Comparison of ENCODE assay signal across 20 cellular contexts in genomic region chr19:35098413-35099049, GRCh38. TPM values are rescaled to one million over a fixed set of nuclear protein-coding genes. Genes with fewer than 3 reads are reported as not detected.
A peak's percentile ranks its signal among the peaks of the same experiment; 100 is the strongest.
DNase-seq lines count a peak whose midpoint lies in the region; ATAC-seq, FAIRE-seq and TF ChIP-seq lines count a peak whose summit lies in the region.
"Had no signal": no experiment of that assay in that cellular context is flagged by ENCODE, and none has a peak within 500 bp of the region (broad histone marks: within the 10 kb centered on the region; RNA-seq: fewer than 3 reads in every experiment).

No MANE protein-coding gene starts in this region.

- 38 to 39% methylated on average over 24 to 29 of the region's 29 CpGs for WGBS in pancreas, 2 donors

- no peak for FAIRE-seq in pancreas (lab: Jason Lieb, UNC)
- FAIRE-seq: endothelial cell of umbilical vein had no signal

- H3K27me3 ChIP-seq in BE2C (no peaks in the 10 kb centered on the region), pancreas (no peaks in the 10 kb centered on the region)
- H3K27me3 ChIP-seq: colonic mucosa, vagina had no signal

- H3K36me3 ChIP-seq in BE2C = no peaks in the 10 kb centered on the region
- H3K36me3 ChIP-seq in pancreas = no peaks in the 10 kb centered on the region
- H3K36me3 ChIP-seq: colonic mucosa, vagina had no signal

- TF ChIP-seq CTCF in BE2C (IDR thresholded peaks at IDR 0.05; ENCODE audit: low read depth, low read length) = no peak
- no peak for TF ChIP-seq CTCF in pancreas (IDR thresholded peaks at IDR 0.05)

- intact Hi-C loops in pancreas (cut with DNase I) = no loop called here

- ATAC-seq in esophagus mucosa (peak; percentile 59), pancreas (peak; percentile 88 to 94 (median 93)), GM21529 (IDR thresholded peaks at IDR 0.05; ENCODE audit: unreplicated experiment) (no peak), HG02759 (IDR thresholded peaks at IDR 0.05; ENCODE audit: unreplicated experiment) (no peak)

- H3K27ac ChIP-seq in pancreas = peak overlapping the region in 3 of 4 donors; percentile 6 to 29 (median 17)
- H3K27ac ChIP-seq: colonic mucosa, KMS-11, vagina had no signal

- H3K4me3 ChIP-seq in BE2C (ENCODE audit: low read depth, low read length) (no peak overlapping the region), pancreas (no peak overlapping the region)
- H3K4me3 ChIP-seq: colonic mucosa, skin epidermis, vagina had no signal

- no peaks in the 10 kb centered on the region for H3K4me1 ChIP-seq in BE2C
- H3K4me1 ChIP-seq in pancreas = peaks cover 0 to 8% (median 5%) of the 10 kb centered on the region in 3 donors
- H3K4me1 ChIP-seq: colonic mucosa, vagina had no signal

- H3K9me3 ChIP-seq in BE2C (no peaks in the 10 kb centered on the region), pancreas (no peaks in the 10 kb centered on the region)
- H3K9me3 ChIP-seq: colonic mucosa, vagina had no signal

- peak; percentile 57 for DNase-seq in BE2C
- DNase-seq in NCI-H69 (lab: John Stamatoyannopoulos, UW) = peak; percentile 36
- DNase-seq in pancreas = peak; percentile 77 to 97 (median 88)
- no peak for DNase-seq in NCI-H1436 treated with DMSO at 0.1 percent for 48 hours (lab: John Stamatoyannopoulos, UW)
- DNase-seq in NCI-H1417 (lab: John Stamatoyannopoulos, UW) = no peak
- DNase-seq: activated CD4-positive, alpha-beta T cell treated with anti-CD3 and anti-CD28 coated beads, Interleukin-2, amount 50 U/mL, for 48 hours; colonic mucosa; immature natural killer cell; NCI-H1436; NCI-H526; nucleus accumbens; SW 1271 had no signal

RNA-seq across cellular contexts. Expression of gene FXYD3, which starts 17.1 kb away (rescaled TPM):
- not detected for polyA plus RNA-seq in BE2C (2012; ENCODE audit: insufficient read depth, insufficient read length, low read depth)
- 736 TPM for total RNA-seq in esophagus mucosa
- total RNA-seq in pancreas = 10 to 100 TPM; 12.2 to 33.4 (median 16.7) TPM
- polyA plus RNA-seq in pancreas = 10 to 100 TPM; 33.9 to 59.1 TPM
- total RNA-seq: endothelial cell of umbilical vein, glomerular endothelial cell had no signal
- polyA plus RNA-seq: endothelial cell of umbilical vein, immature natural killer cell had no signal

RNA-seq across cellular contexts. Expression of gene LGI4, which starts 36.3 kb away (rescaled TPM):
- polyA plus RNA-seq in BE2C (2012; ENCODE audit: insufficient read depth, insufficient read length, low read depth) = 0.63 TPM
- total RNA-seq in esophagus mucosa (1.4 TPM), pancreas (1 to 10 TPM in 5 of 6 donors, under 1 TPM in 1; 0.38 to 2.5 (median 1.7) TPM)
- 10 to 100 TPM in 1 of 2 donors, 1 to 10 TPM in 1; 8.0 to 17.9 TPM for polyA plus RNA-seq in pancreas
- total RNA-seq: endothelial cell of umbilical vein, glomerular endothelial cell had no signal
- polyA plus RNA-seq: endothelial cell of umbilical vein, immature natural killer cell had no signal

RNA-seq across cellular contexts. Expression of gene FXYD1, which starts 40.1 kb away (rescaled TPM):
- not detected for polyA plus RNA-seq in BE2C (2012; ENCODE audit: insufficient read depth, insufficient read length, low read depth)
- total RNA-seq in esophagus mucosa (2.1 TPM), pancreas (1 to 10 TPM; 2.8 to 6.8 (median 4.6) TPM)
- 10 to 100 TPM in 1 of 2 donors, 1 to 10 TPM in 1; 9.3 to 16.1 TPM for polyA plus RNA-seq in pancreas
- total RNA-seq: endothelial cell of umbilical vein, glomerular endothelial cell had no signal
- polyA plus RNA-seq: endothelial cell of umbilical vein had no signal

RNA-seq across cellular contexts. Expression of gene FXYD7, which starts 44.5 kb away (rescaled TPM):
- not detected for polyA plus RNA-seq in BE2C (2012; ENCODE audit: insufficient read depth, insufficient read length, low read depth)
- total RNA-seq in esophagus mucosa (not detected), pancreas (under 1 TPM in 1 of 6 donors, not detected in 5; 0.23 TPM)
- polyA plus RNA-seq in pancreas = under 1 TPM in 1 of 2 donors, not detected in 1; 0.61 TPM
- total RNA-seq: endothelial cell of umbilical vein, glomerular endothelial cell had no signal
- polyA plus RNA-seq: endothelial cell of umbilical vein had no signal

RNA-seq across cellular contexts. Expression of gene FXYD5, which starts 56.0 kb away (rescaled TPM):
- polyA plus RNA-seq in BE2C (2012; ENCODE audit: insufficient read depth, insufficient read length, low read depth) = 4.5 TPM
- 114 TPM for total RNA-seq in esophagus mucosa
- 10 to 100 TPM in 3 of 6 donors, 1 to 10 TPM in 3; 2.6 to 34.1 (median 9.2) TPM for total RNA-seq in pancreas
- polyA plus RNA-seq in pancreas = 100 to 1,000 TPM in 1 of 2 donors, 10 to 100 TPM in 1; 31.9 to 101 TPM

Comparison
In these comparisons a context has a peak if more than half of its experiments do, and no peak if none do; other contexts are left out.
1. DNase-seq: peak in BE2C (single experiment), NCI-H69 (single experiment) and pancreas (6 of 6); none in NCI-H1436 treated with DMSO at 0.1 percent for 48 hours (single experiment) and NCI-H1417 (0 of 3).
2. ATAC-seq: peak in esophagus mucosa (single experiment) and pancreas (4 of 4); none in GM21529 (single experiment) and HG02759 (single experiment).
3. RNA of gene FXYD3, which starts 17.1 kb away (total RNA-seq): 736 TPM in esophagus mucosa (single experiment); 12.2 to 33.4 TPM in pancreas; every median in the first group is over 10 times any median in the second.